ENCODE assay signal across 1 cellular context in genomic region chr4:184016742-184017668, GRCh38.
TF ChIP-seq lines count a peak whose summit lies in the region.

No MANE protein-coding gene starts in this region.

TF ChIP-seq in SK-N-SH, 30 proteins besides CTCF, POLR2A, EP300 and RAD21 (continued from another document):
- TF ChIP-seq USF2 (IDR thresholded peaks at IDR 0.05; ENCODE audit: borderline replicate concordance, low read depth, low read length) (no peak), MEF2A (IDR thresholded peaks at IDR 0.05; ENCODE audit: borderline replicate concordance, low read depth) (no peak), MAX (IDR thresholded peaks at IDR 0.05; ENCODE audit: low read depth) (no peak), YY1 (IDR thresholded peaks at IDR 0.05; ENCODE audit: low read depth) (no peak), RCOR1 (IDR thresholded peaks at IDR 0.05; ENCODE audit: low read length) (peak; percentile 53; the same call in 1 of the 2 replicates)
